27 cellular contexts compared by ENCODE assay signal in genomic region chr11:120820040-120820439, GRCh38.
DNase-seq lines count a peak whose midpoint lies in the region; ATAC-seq, FAIRE-seq and TF ChIP-seq lines count a peak whose summit lies in the region.
"Had no signal": no experiment of that assay in that cellular context is flagged by ENCODE, and none has a peak within 500 bp of the region (broad histone marks: within the 10 kb centered on the region; RNA-seq: fewer than 3 reads in every experiment).

No MANE protein-coding gene starts in this region.

- H3K4me3 ChIP-seq in IMR-90 (ENCODE audit: insufficient read depth, low read depth, low read length) (no peak overlapping the region), OCI-LY7 (ENCODE audit: low read depth, low read length, poor library complexity, severe bottlenecking) (no peak overlapping the region), SK-N-SH (ENCODE audit: low read depth in 2 of 2, low read length in 1 of 2) (no peak overlapping the region)
- H3K4me3 ChIP-seq: BLaER1, GM23338, SJSA1 had no signal

- H2AFZ ChIP-seq in IMR-90 (replicated peaks; ENCODE audit: low read length, poor library complexity), result no peak overlapping the region
- H2AFZ ChIP-seq in OCI-LY7 (ENCODE audit: low read length), result no peak overlapping the region
- no peak overlapping the region for H2AFZ ChIP-seq in SK-N-SH (ENCODE audit: low read depth)
- H2AFZ ChIP-seq: GM23338 had no signal

- no peaks in the 10 kb centered on the region for H4K20me1 ChIP-seq in IMR-90 (ENCODE audit: insufficient read depth, low read length)
- no peaks in the 10 kb centered on the region for H4K20me1 ChIP-seq in OCI-LY7 (ENCODE audit: insufficient read depth, low read length)
- no peaks in the 10 kb centered on the region for H4K20me1 ChIP-seq in SK-N-SH (ENCODE audit: insufficient read depth)
- H4K20me1 ChIP-seq: BLaER1 had no signal

- CTCF ChIA-PET in IMR-90 (lab: Yijun Ruan, JAX), result no interaction called here
- CTCF ChIA-PET in OCI-LY7 (lab: Charles Lee; ENCODE audit: unreplicated experiment), result no interaction called here
- CTCF ChIA-PET in SK-N-SH (lab: Yijun Ruan, JAX), result interaction anchor here (0.9 to 4.2 kb wide), 6 partner anchors 13 to 374 kb away, joined by 3 to 23 read pairs (median 3); partner anchors contain the start of gene GRIK4

- H3K27me3 ChIP-seq in IMR-90 (ENCODE audit: control insufficient read depth, insufficient read depth, low read length), result peaks cover 29% of the 10 kb centered on the region
- H3K27me3 ChIP-seq in SK-N-SH (ENCODE audit: insufficient read depth), result no peaks in the 10 kb centered on the region; the same call in 1 of the 2 replicates
- H3K27me3 ChIP-seq: SJSA1 had no signal

- no peaks in the 10 kb centered on the region for H3K9me1 ChIP-seq in IMR-90 (ENCODE audit: insufficient read depth, low read length)

- no peak overlapping the region for H3K4ac ChIP-seq in IMR-90 (ENCODE audit: low read depth, low read length)

- H2BK20ac ChIP-seq in IMR-90 (ENCODE audit: low read depth, low read length), result no peak overlapping the region

- POLR2A ChIA-PET in IMR-90 (lab: Charles Lee; ENCODE audit: unreplicated experiment) (no interaction called here), OCI-LY7 (lab: Charles Lee) (no interaction called here), SK-N-SH (lab: Yijun Ruan, JAX) (no interaction called here)

- H3F3A ChIP-seq in SK-N-SH (replicated peaks; ENCODE audit: insufficient read depth), result no peaks in the 10 kb centered on the region

- H3K9me2 ChIP-seq in OCI-LY7 (ENCODE audit: insufficient read depth, low read length) (no peaks in the 10 kb centered on the region), SK-N-SH (no peaks in the 10 kb centered on the region)

- no peaks in the 10 kb centered on the region for H3K9me3 ChIP-seq in IMR-90 (ENCODE audit: control insufficient read depth, insufficient read depth, low read length)
- no peaks in the 10 kb centered on the region for H3K9me3 ChIP-seq in OCI-LY7 (ENCODE audit: low read length)
- H3K9me3 ChIP-seq in SK-N-SH, result no peaks in the 10 kb centered on the region
- H3K9me3 ChIP-seq: BLaER1, SJSA1 had no signal

- dilution Hi-C loops in IMR-90 (cut with HindIII; ENCODE audit: low sequenced_read_pairs, unreplicated experiment), result no loop called here

- no peaks in the 10 kb centered on the region for H3K79me1 ChIP-seq in IMR-90 (ENCODE audit: low read depth in 1 of 2, low read length in 2 of 2)

- no peak overlapping the region for H3K9ac ChIP-seq in IMR-90 (ENCODE audit: low read depth, low read length)
- no peak overlapping the region for H3K9ac ChIP-seq in SK-N-SH
- H3K9ac ChIP-seq: BLaER1 had no signal

- TF ChIP-seq RAD21 in IMR-90 (IDR thresholded peaks at IDR 0.05; ENCODE audit: low read length) (no peak), SK-N-SH (IDR thresholded peaks at IDR 0.05; ENCODE audit: low read length) (no peak)

- H3K36me3 ChIP-seq in IMR-90 (ENCODE audit: control insufficient read depth, insufficient read depth, low read length), result no peaks in the 10 kb centered on the region
- H3K36me3 ChIP-seq in OCI-LY7 (ENCODE audit: insufficient read depth, low read length), result no peaks in the 10 kb centered on the region
- no peaks in the 10 kb centered on the region for H3K36me3 ChIP-seq in SK-N-SH (replicated peaks in 1 of 2; ENCODE audit: control insufficient read depth in 1 of 2, insufficient read depth in 2 of 2, low read length in 1 of 2)
- H3K36me3 ChIP-seq: BLaER1, SJSA1 had no signal

- no peak overlapping the region for H2BK120ac ChIP-seq in IMR-90 (ENCODE audit: low read depth, low read length)

- no peak overlapping the region for H4K5ac ChIP-seq in IMR-90 (ENCODE audit: low read depth, low read length)

- no peak overlapping the region for H3K23ac ChIP-seq in IMR-90 (ENCODE audit: low read depth, low read length)

- H2AK5ac ChIP-seq in IMR-90 (ENCODE audit: low read depth, low read length), result no peak overlapping the region

- no peak overlapping the region for H3K14ac ChIP-seq in IMR-90 (replicated peaks; ENCODE audit: low read depth, low read length)

- H3K4me1 ChIP-seq in IMR-90 (ENCODE audit: control insufficient read depth, insufficient read depth, low read length) (no peaks in the 10 kb centered on the region), OCI-LY7 (ENCODE audit: insufficient read depth, low read length, poor library complexity, severe bottlenecking) (no peaks in the 10 kb centered on the region), SK-N-SH (ENCODE audit: control insufficient read depth in 1 of 2, insufficient read depth in 2 of 2, low read depth in 1 of 2, low read length in 1 of 2) (peaks cover 0 to 51% of the 10 kb centered on the region in 2 experiments; a peak in 1 of 4 replicates)
- H3K4me1 ChIP-seq: BLaER1, SJSA1 had no signal

- no peak for TF ChIP-seq EP300 in SK-N-SH (IDR thresholded peaks at IDR 0.05; ENCODE audit: borderline replicate concordance in 1 of 2, low read depth in 1 of 2, low read length in 1 of 2)

- H4K91ac ChIP-seq in IMR-90 (ENCODE audit: insufficient read depth, low read depth, low read length), result no peak overlapping the region

- ATAC-seq in IMR-90 (ENCODE audit: low read depth), result no peak
- ATAC-seq: GM23338, HCT116, Right ventricle myocardium inferior had no signal

- H3K79me2 ChIP-seq in OCI-LY7 (ENCODE audit: insufficient read depth, low read depth, low read length), result no peaks in the 10 kb centered on the region
- H3K79me2 ChIP-seq in SK-N-SH (ENCODE audit: insufficient read depth), result no peaks in the 10 kb centered on the region

- H2BK15ac ChIP-seq in IMR-90 (ENCODE audit: low read depth, low read length), result no peak overlapping the region

- peak; percentile 31 for DNase-seq in DMS79 (lab: John Stamatoyannopoulos, UW)
- DNase-seq in IMR-90, result no peak
- DNase-seq in globus pallidus (ENCODE audit: low spot score), result peak; percentile 29
- peak; percentile 41 for DNase-seq in pons (ENCODE audit: low spot score)
- no peak for DNase-seq in OCI-LY7 (ENCODE audit: low spot score)
- no peak for DNase-seq in SK-N-SH
- DNase-seq in D721Med (ENCODE audit: insufficient read length, low spot score), result no peak
- no peak for DNase-seq in NCI-H1694 (lab: John Stamatoyannopoulos, UW)
- DNase-seq: CD4-positive, alpha-beta T cell; COR-L47; DMS 273 treated with DMSO at 0.1 percent for 48 hours; GDM1; Karpas-422; MV-4-11; NCI-H1417 treated with DMSO at 0.1 percent for 48 hours; NCI-H187 treated with DMSO at 0.1 percent for 48 hours; NCI-H2107; NCI-H2227 treated with DMSO at 0.1 percent for 48 hours; NCI-H524; NCI-H774; OCI-M1 had no signal

- H3K27ac ChIP-seq in IMR-90 (ENCODE audit: insufficient read depth, low read length) (no peak overlapping the region), OCI-LY7 (ENCODE audit: low read depth, low read length, poor library complexity, severe bottlenecking) (no peak overlapping the region), SK-N-SH (ENCODE audit: low read depth in 2 of 2, low read length in 1 of 2) (no peak overlapping the region; a peak in 1 of 4 replicates)
- H3K27ac ChIP-seq: BLaER1, SJSA1 had no signal

- BruUV-seq in IMR-90 (replicated peaks; lab: Mats Ljungman, UMichigan) (no TSS peak), OCI-LY7 (replicated peaks; lab: Mats Ljungman, UMichigan) (no TSS peak)

- intact Hi-C loops in IMR-90 (cut with micrococcal nuclease) (no loop called here), OCI-LY7 (cut with micrococcal nuclease; ENCODE audit: unreplicated experiment) (no loop called here)

- FAIRE-seq in D721Med (lab: Jason Lieb, UNC), result no peak
- FAIRE-seq: GM18507 had no signal

- H3K56ac ChIP-seq in IMR-90 (ENCODE audit: extremely low read depth, insufficient read depth, low read length), result 0 out of 2 replicates have a peak overlapping the region, but pooled peaks have one; percentile 3

- H3K4me2 ChIP-seq in IMR-90 (ENCODE audit: low read depth, low read length) (no peak overlapping the region), OCI-LY7 (ENCODE audit: low read length) (no peak overlapping the region), SK-N-SH (no peak overlapping the region)
- H3K4me2 ChIP-seq: BLaER1, GM23338 had no signal

- TF ChIP-seq CTCF in IMR-90 (conservative IDR thresholded peaks at IDR 0.05; ENCODE audit: low read depth, low read length) (no peak), OCI-LY7 (conservative IDR thresholded peaks at IDR 0.05; ENCODE audit: low read length) (no peak), SK-N-SH (IDR thresholded peaks at IDR 0.05) (no peak), D721Med (IDR thresholded peaks at IDR 0.05; ENCODE audit: insufficient read depth, missing control alignments) (no peak)

- no peak overlapping the region for H2AK9ac ChIP-seq in IMR-90 (replicated peaks; ENCODE audit: low read depth, low read length, poor library complexity)

- H2BK5ac ChIP-seq in IMR-90 (ENCODE audit: low read depth, low read length, poor library complexity, severe bottlenecking), result no peak overlapping the region

- TF ChIP-seq POLR2A in IMR-90 (IDR thresholded peaks at IDR 0.05; ENCODE audit: low read depth, low read length), result no peak

- WGBS in IMR-90 (ENCODE audit: extremely low coverage in 2 of 2, insufficient read length in 1 of 2), 2 experiments, result 40% methylated on average over 1 of the region's 3 CpGs; no CpG with 5 or more reads in 1 of the 2 experiments
- 17% methylated on average over 3 of the region's 3 CpGs for WGBS in SK-N-SH (ENCODE audit: low lambda C conversion rate)

- H3K18ac ChIP-seq in IMR-90 (ENCODE audit: low read depth, low read length), result no peak overlapping the region

- no peak overlapping the region for H4K8ac ChIP-seq in IMR-90 (ENCODE audit: low read depth in 2 of 2, low read length in 2 of 2)

- in situ Hi-C loops in IMR-90 (cut with MboI; ENCODE audit: low sequenced_read_pairs), result no loop called here

TF ChIP-seq in IMR-90, 13 proteins besides CTCF, POLR2A, EP300 and RAD21 (continues in another document):
- TF ChIP-seq MXI1 (IDR thresholded peaks at IDR 0.05; ENCODE audit: borderline replicate concordance, low read depth, low read length) (no peak), BHLHE40 (IDR thresholded peaks at IDR 0.05; ENCODE audit: low read depth, low read length) (no peak), RFX5 (IDR thresholded peaks at IDR 0.05; ENCODE audit: low read depth, low read length) (no peak)

TF ChIP-seq in SK-N-SH, 30 proteins besides CTCF, POLR2A, EP300 and RAD21 (continues in another document):
- TF ChIP-seq FOXJ3 (CRISPR knock-in tag; IDR thresholded peaks at IDR 0.05) (no peak), USF2 (IDR thresholded peaks at IDR 0.05; ENCODE audit: borderline replicate concordance, low read depth, low read length) (no peak), RFX5 (IDR thresholded peaks at IDR 0.05; ENCODE audit: low read length) (no peak), NFIC (IDR thresholded peaks at IDR 0.05; ENCODE audit: borderline replicate concordance) (no peak)

Comparison
In these comparisons a context has a peak if more than half of its experiments do, and no peak if none do; other contexts are left out.
1. DNase-seq: peak in DMS79 (single experiment), globus pallidus (single experiment) and pons (single experiment); none in IMR-90 (single experiment), OCI-LY7 (single experiment), SK-N-SH (single experiment), D721Med (single experiment) and NCI-H1694 (single experiment).